1 cellular context compared by ENCODE assay signal in genomic region chr12:99985631-99986030, GRCh38.
TF ChIP-seq lines count a peak whose summit lies in the region.

No MANE protein-coding gene starts in this region.

TF ChIP-seq in IMR-90, 13 proteins besides CTCF, POLR2A, EP300 and RAD21 (continued from another document):
- TF ChIP-seq ELK1 (IDR thresholded peaks at IDR 0.05; ENCODE audit: borderline replicate concordance, low read depth, low read length) (no peak), SMC3 (IDR thresholded peaks at IDR 0.05; ENCODE audit: low read depth, low read length) (no peak), FOS (IDR thresholded peaks at IDR 0.05; ENCODE audit: low read depth, low read length) (no peak), CHD1 (IDR thresholded peaks at IDR 0.05; ENCODE audit: low read depth, low read length) (no peak), MAZ (IDR thresholded peaks at IDR 0.05; ENCODE audit: borderline replicate concordance, low read depth, low read length) (no peak), USF2 (IDR thresholded peaks at IDR 0.05; ENCODE audit: low read depth, low read length) (no peak), RFX5 (IDR thresholded peaks at IDR 0.05; ENCODE audit: low read depth, low read length) (no peak), MAFK (IDR thresholded peaks at IDR 0.05; ENCODE audit: low read depth, low read length) (no peak)
